8 cellular contexts compared by ENCODE assay signal in the genomic region with DNA sequence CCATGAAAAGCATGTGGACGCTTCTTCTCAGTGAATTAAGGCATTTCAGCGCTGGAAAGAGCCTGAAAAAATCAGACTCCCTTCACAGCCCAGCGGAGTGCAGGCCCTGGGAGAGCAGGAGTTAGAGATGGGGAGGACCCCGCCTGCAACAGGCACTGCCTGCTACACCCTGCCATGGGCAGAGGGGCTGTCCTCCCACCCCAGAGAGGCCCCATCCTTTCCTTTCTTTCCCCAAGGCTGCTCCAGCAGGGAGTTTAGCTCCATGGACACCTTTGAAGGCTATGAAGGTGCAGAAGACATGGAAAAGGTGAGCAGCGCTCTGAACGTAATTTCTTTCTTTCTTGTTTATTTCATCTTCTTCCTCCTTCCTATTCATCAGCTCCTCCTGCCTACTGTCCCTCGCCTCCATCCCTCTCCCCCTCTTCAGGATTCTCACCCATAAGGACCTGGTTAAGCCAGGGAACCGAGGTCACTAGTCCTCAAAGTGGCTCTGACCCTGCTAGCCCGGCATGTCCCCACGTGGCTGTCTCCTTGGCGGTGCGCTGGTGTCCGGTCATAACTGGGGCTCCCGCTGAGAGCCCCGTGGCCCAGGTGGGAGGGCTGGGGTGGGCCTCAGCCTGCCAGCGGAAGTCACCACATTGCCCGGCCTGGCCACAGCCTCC. TPM values are rescaled to one million over a fixed set of nuclear protein-coding genes. Genes with fewer than 3 reads are reported as not detected.
DNase-seq lines count a peak whose midpoint lies in the region; ATAC-seq, FAIRE-seq and TF ChIP-seq lines count a peak whose summit lies in the region.

No MANE protein-coding gene starts in this region.

- H3K9me3 ChIP-seq in IMR-90 (ENCODE audit: control insufficient read depth, insufficient read depth, low read length) (no peaks in the 10 kb centered on the region), astrocyte (ENCODE audit: insufficient read depth, low read depth, low read length) (no peaks in the 10 kb centered on the region), upper lobe of right lung (no peaks in the 10 kb centered on the region)

- no peak overlapping the region for H4K91ac ChIP-seq in IMR-90 (ENCODE audit: insufficient read depth, low read depth, low read length)

- ATAC-seq in IMR-90 (ENCODE audit: low read depth) (no peak), left lobe of liver (peak; percentile 26), upper lobe of right lung (peak; percentile 17), GM21526 (IDR thresholded peaks at IDR 0.05; ENCODE audit: low FRiP score, unreplicated experiment) (no peak), HG03378 (IDR thresholded peaks at IDR 0.05; ENCODE audit: unreplicated experiment) (no peak)

- H3K9ac ChIP-seq in IMR-90 (ENCODE audit: low read depth, low read length), result no peak overlapping the region
- H3K9ac ChIP-seq in astrocyte (ENCODE audit: low read length), result peak overlapping the region; percentile 62

- DNase-seq in AG04449 (ENCODE audit: low read depth, low spot score), result no peak
- DNase-seq in IMR-90, result no peak
- DNase-seq in astrocyte (ENCODE audit: low read depth), result no peak
- DNase-seq in left lobe of liver (ENCODE audit: low spot score), result peak; percentile 21
- DNase-seq in upper lobe of right lung, result no peak
- DNase-seq in central memory CD4-positive, alpha-beta T cell, result no peak

- peak overlapping the region; percentile 10; the same call in 1 of the 2 replicates for H3K14ac ChIP-seq in IMR-90 (replicated peaks; ENCODE audit: low read depth, low read length)

- no peak overlapping the region for H3K56ac ChIP-seq in IMR-90 (ENCODE audit: extremely low read depth, insufficient read depth, low read length)

- POLR2A ChIA-PET in AG04449 (lab: Yijun Ruan, JAX) (interaction anchor here (1.7 to 2.4 kb wide), 3 partner anchors 42 to 44 kb away, joined by 5 to 14 read pairs (median 6); a partner anchor contains a TSS), IMR-90 (lab: Charles Lee; ENCODE audit: unreplicated experiment) (no interaction called here)

- H3K4me1 ChIP-seq in IMR-90 (ENCODE audit: control insufficient read depth, insufficient read depth, low read length), result peaks cover 13% of the 10 kb centered on the region
- H3K4me1 ChIP-seq in astrocyte (ENCODE audit: insufficient read depth, low read length), result peaks cover 29% of the 10 kb centered on the region
- H3K4me1 ChIP-seq in upper lobe of right lung, result peaks cover 12% of the 10 kb centered on the region

- intact Hi-C loops in IMR-90 (cut with micrococcal nuclease) (loop anchor here (2.0 to 10.0 kb wide), 2 partner anchors 104 to 562 kb away; a partner anchor contains a TSS), upper lobe of right lung (cut with DNase I) (no loop called here)

- peak overlapping the region; percentile 75 for H3K4me3 Mint-ChIP-seq in astrocyte (ENCODE audit: unreplicated experiment)

- dilution Hi-C loops in IMR-90 (cut with HindIII; ENCODE audit: low sequenced_read_pairs, unreplicated experiment), result no loop called here

- H4K20me1 ChIP-seq in IMR-90 (ENCODE audit: insufficient read depth, low read length) (no peaks in the 10 kb centered on the region), astrocyte (ENCODE audit: insufficient read depth, low read length) (peaks cover 8% of the 10 kb centered on the region)

- 0% methylated on average over 1 of the region's 17 CpGs; no CpG with 5 or more reads in 1 of the 2 experiments for WGBS in IMR-90 (ENCODE audit: extremely low coverage in 2 of 2, insufficient read length in 1 of 2), 2 experiments

- H4K5ac ChIP-seq in IMR-90 (ENCODE audit: low read depth, low read length), result no peak overlapping the region

- peaks cover 0 to 11% of the 10 kb centered on the region in 2 experiments; a peak in 2 of 4 replicates for H3K79me1 ChIP-seq in IMR-90 (ENCODE audit: low read depth in 1 of 2, low read length in 2 of 2)

- no peaks in the 10 kb centered on the region; the same call in 1 of the 2 replicates for H3K9me1 ChIP-seq in IMR-90 (ENCODE audit: insufficient read depth, low read length)

- H3K4me2 ChIP-seq in IMR-90 (ENCODE audit: low read depth, low read length), result peak overlapping the region; percentile 52
- peak overlapping the region; percentile 90 for H3K4me2 ChIP-seq in astrocyte (ENCODE audit: low read length)

- no peaks in the 10 kb centered on the region for H3K79me2 ChIP-seq in astrocyte (ENCODE audit: insufficient read depth, low read length)

- peak overlapping the region; percentile 73 for H2AK9ac ChIP-seq in IMR-90 (replicated peaks; ENCODE audit: low read depth, low read length, poor library complexity)

- peak overlapping the region in 1 of 2 experiments; percentile 54; a peak in 1 of 4 replicates for H4K8ac ChIP-seq in IMR-90 (ENCODE audit: low read depth in 2 of 2, low read length in 2 of 2)

- TF ChIP-seq CTCF in AG04449 (IDR thresholded peaks at IDR 0.05; ENCODE audit: insufficient read depth, low read length, missing control alignments) (no peak), IMR-90 (conservative IDR thresholded peaks at IDR 0.05; ENCODE audit: low read depth, low read length) (no peak), astrocyte (IDR thresholded peaks at IDR 0.05; ENCODE audit: insufficient read depth, low read depth, low read length) (no peak), upper lobe of right lung (IDR thresholded peaks at IDR 0.05) (no peak)

- H3K36me3 Mint-ChIP-seq in astrocyte (ENCODE audit: low read depth, unreplicated experiment), result peaks cover 2% of the 10 kb centered on the region

- H3K9me3 Mint-ChIP-seq in astrocyte (ENCODE audit: unreplicated experiment), result peaks cover 1% of the 10 kb centered on the region

- H3K4me3 ChIP-seq in AG04449 (ENCODE audit: low read depth, low read length) (peak overlapping the region; percentile 64), IMR-90 (ENCODE audit: insufficient read depth, low read depth, low read length) (peak overlapping the region; percentile 53; the same call in 1 of the 2 replicates), astrocyte (ENCODE audit: insufficient read depth, low read depth, low read length) (peak overlapping the region; percentile 69), upper lobe of right lung (peak overlapping the region; percentile 73)

- CTCF ChIA-PET in AG04449 (lab: Yijun Ruan, JAX) (interaction anchor here (1.0 to 6.0 kb wide), 4 partner anchors 23 to 341 kb away, joined by 4 to 45 read pairs (median 4); no protein-coding TSS in a partner anchor), IMR-90 (lab: Yijun Ruan, JAX) (no interaction called here)

- H3K18ac ChIP-seq in IMR-90 (ENCODE audit: low read depth, low read length), result no peak overlapping the region

- H3K36me3 ChIP-seq in IMR-90 (ENCODE audit: control insufficient read depth, insufficient read depth, low read length), result no peaks in the 10 kb centered on the region
- no peaks in the 10 kb centered on the region for H3K36me3 ChIP-seq in astrocyte (ENCODE audit: insufficient read depth, low read length)
- no peaks in the 10 kb centered on the region for H3K36me3 ChIP-seq in upper lobe of right lung

- TF ChIP-seq RAD21 in IMR-90 (IDR thresholded peaks at IDR 0.05; ENCODE audit: low read length), result no peak

- peak overlapping the region; percentile 28; the same call in 1 of the 2 replicates for H2AK5ac ChIP-seq in IMR-90 (ENCODE audit: low read depth, low read length)

- H3K4me1 Mint-ChIP-seq in astrocyte (ENCODE audit: low read depth, unreplicated experiment), result peaks cover 18% of the 10 kb centered on the region

- no peak for TF ChIP-seq POLR2A in IMR-90 (IDR thresholded peaks at IDR 0.05; ENCODE audit: low read depth, low read length)

- no peak overlapping the region for H2BK15ac ChIP-seq in IMR-90 (ENCODE audit: low read depth, low read length)

- H2BK120ac ChIP-seq in IMR-90 (ENCODE audit: low read depth, low read length), result no peak overlapping the region

- H2BK20ac ChIP-seq in IMR-90 (ENCODE audit: low read depth, low read length), result peak overlapping the region; percentile 33; the same call in 1 of the 2 replicates

- peaks cover 34% of the 10 kb centered on the region for H3K27me3 Mint-ChIP-seq in astrocyte (ENCODE audit: low read depth, unreplicated experiment)

- H3K27ac ChIP-seq in IMR-90 (ENCODE audit: insufficient read depth, low read length) (no peak overlapping the region), astrocyte (ENCODE audit: low read depth, low read length) (no peak overlapping the region), upper lobe of right lung (no peak overlapping the region)

- no TSS peak for BruUV-seq in IMR-90 (replicated peaks; lab: Mats Ljungman, UMichigan)

- H2AFZ ChIP-seq in IMR-90 (replicated peaks; ENCODE audit: low read length, poor library complexity), result peak overlapping the region; percentile 44
- H2AFZ ChIP-seq in astrocyte (ENCODE audit: low read depth, low read length), result peak overlapping the region; percentile 3

- no peak for FAIRE-seq in astrocyte (lab: Jason Lieb, UNC)

- H3K27ac Mint-ChIP-seq in astrocyte (ENCODE audit: unreplicated experiment), result peak overlapping the region; percentile 62

- in situ Hi-C loops in IMR-90 (cut with MboI; ENCODE audit: low sequenced_read_pairs), result no loop called here

- H3K27me3 ChIP-seq in IMR-90 (ENCODE audit: control insufficient read depth, insufficient read depth, low read length), result peaks cover 25% of the 10 kb centered on the region
- peaks cover 36% of the 10 kb centered on the region for H3K27me3 ChIP-seq in astrocyte (ENCODE audit: insufficient read depth, low read length)
- H3K27me3 ChIP-seq in upper lobe of right lung, result peaks cover 65% of the 10 kb centered on the region

- peak overlapping the region; percentile 71 for H3K23ac ChIP-seq in IMR-90 (ENCODE audit: low read depth, low read length)

- no peak overlapping the region for H2BK5ac ChIP-seq in IMR-90 (ENCODE audit: low read depth, low read length, poor library complexity, severe bottlenecking)

- peak overlapping the region; percentile 27; the same call in 1 of the 2 replicates for H3K4ac ChIP-seq in IMR-90 (ENCODE audit: low read depth, low read length)

TF ChIP-seq in IMR-90, 13 proteins besides CTCF, POLR2A, EP300 and RAD21 (continues in another document):
- TF ChIP-seq SMC3 (IDR thresholded peaks at IDR 0.05; ENCODE audit: low read depth, low read length), result no peak

RNA-seq across cellular contexts. Expression of a gene that starts 16.1 kb away (rescaled TPM):
- total RNA-seq in IMR-90 (2012; rRNA removed) (not detected in 2 replicates), astrocyte (not detected in 2 replicates), left lobe of liver (not detected), upper lobe of right lung (not detected)
- polyA plus RNA-seq in IMR-90 (2012; rRNA removed), result not detected in 2 replicates
- not detected in 2 replicates for polyA plus RNA-seq in IMR-90 (2012; cell fraction: cytosol; rRNA removed)
- polyA plus RNA-seq in IMR-90 (2012; cell fraction: nucleus; rRNA removed; ENCODE audit: low replicate concordance), result not detected in 2 replicates

RNA-seq across cellular contexts. Expression of a gene that starts 20.2 kb away (rescaled TPM):
- total RNA-seq in IMR-90 (2012; rRNA removed), result 19.5 and 34.4 TPM in 2 replicates
- 21.2 and 27.9 TPM in 2 replicates for polyA plus RNA-seq in IMR-90 (2012; rRNA removed)
- 2.6 and 6.5 TPM in 2 replicates for polyA plus RNA-seq in IMR-90 (2012; cell fraction: cytosol; rRNA removed)
- polyA plus RNA-seq in IMR-90 (2012; cell fraction: nucleus; rRNA removed; ENCODE audit: low replicate concordance), result 4.0 and 15.8 TPM in 2 replicates
- total RNA-seq in astrocyte, result 9.2 and 13.1 TPM in 2 replicates
- 7.1 TPM for total RNA-seq in left lobe of liver
- total RNA-seq in upper lobe of right lung, result 8.3 TPM

RNA-seq across cellular contexts. Expression of a gene that starts 43.1 kb away (rescaled TPM):
- total RNA-seq in IMR-90 (2012; rRNA removed) (310 and 449 TPM in 2 replicates), astrocyte (323 and 337 TPM in 2 replicates), left lobe of liver (143 TPM), upper lobe of right lung (405 TPM)
- polyA plus RNA-seq in IMR-90 (2012; rRNA removed), result 259 and 320 TPM in 2 replicates
- polyA plus RNA-seq in IMR-90 (2012; cell fraction: cytosol; rRNA removed), result 50.3 and 161 TPM in 2 replicates
- polyA plus RNA-seq in IMR-90 (2012; cell fraction: nucleus; rRNA removed; ENCODE audit: low replicate concordance), result 69.0 and 691 TPM in 2 replicates

Comparison
In these comparisons a context has a peak if more than half of its experiments do, and no peak if none do; other contexts are left out.
1. ATAC-seq: peak in left lobe of liver (single experiment) and upper lobe of right lung (single experiment); none in IMR-90 (single experiment), GM21526 (single experiment) and HG03378 (single experiment).
2. Peak in every context shown above with its lines, with median percentiles within 50 percentile points of each other: H3K4me3 ChIP-seq.